2 cellular contexts compared by ENCODE assay signal in genomic region chr6:33441457-33441856, GRCh38.
TF ChIP-seq lines count a peak whose summit lies in the region.

No MANE protein-coding gene starts in this region.

TF ChIP-seq in SK-N-SH, 30 proteins besides CTCF, POLR2A, EP300 and RAD21 (continued from another document):
- no peak for TF ChIP-seq EZH2phosphoT487 (IDR thresholded peaks at IDR 0.05; ENCODE audit: borderline replicate concordance, low read depth)
- no peak for TF ChIP-seq RFX5 (IDR thresholded peaks at IDR 0.05; ENCODE audit: low read length)
- TF ChIP-seq YY1 (IDR thresholded peaks at IDR 0.05; ENCODE audit: low read depth): no peak
- no peak for TF ChIP-seq USF2 (IDR thresholded peaks at IDR 0.05; ENCODE audit: borderline replicate concordance, low read depth, low read length)

TF ChIP-seq in SK-N-SH treated with all-trans-retinoic acid at 6 μM for 48 hours, 23 proteins besides CTCF, POLR2A, EP300 and RAD21 (continued from another document):
- TF ChIP-seq, protein P1, sequence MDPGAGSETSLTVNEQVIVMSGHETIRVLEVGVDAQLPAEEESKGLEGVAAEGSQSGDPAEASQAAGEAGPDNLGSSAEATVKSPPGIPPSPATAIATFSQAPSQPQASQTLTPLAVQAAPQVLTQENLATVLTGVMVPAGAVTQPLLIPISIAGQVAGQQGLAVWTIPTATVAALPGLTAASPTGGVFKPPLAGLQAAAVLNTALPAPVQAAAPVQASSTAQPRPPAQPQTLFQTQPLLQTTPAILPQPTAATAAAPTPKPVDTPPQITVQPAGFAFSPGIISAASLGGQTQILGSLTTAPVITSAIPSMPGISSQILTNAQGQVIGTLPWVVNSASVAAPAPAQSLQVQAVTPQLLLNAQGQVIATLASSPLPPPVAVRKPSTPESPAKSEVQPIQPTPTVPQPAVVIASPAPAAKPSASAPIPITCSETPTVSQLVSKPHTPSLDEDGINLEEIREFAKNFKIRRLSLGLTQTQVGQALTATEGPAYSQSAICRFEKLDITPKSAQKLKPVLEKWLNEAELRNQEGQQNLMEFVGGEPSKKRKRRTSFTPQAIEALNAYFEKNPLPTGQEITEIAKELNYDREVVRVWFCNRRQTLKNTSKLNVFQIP (CRISPR knock-in tag; IDR thresholded peaks at IDR 0.05; ENCODE audit: borderline replicate concordance, low read depth): no peak
- no peak for TF ChIP-seq GLIS3 (CRISPR knock-in tag; IDR thresholded peaks at IDR 0.05)
- TF ChIP-seq ZC3H10 (CRISPR knock-in tag; IDR thresholded peaks at IDR 0.05): no peak
- no peak for TF ChIP-seq CSDC2 (CRISPR knock-in tag; IDR thresholded peaks at IDR 0.05)
- TF ChIP-seq OSR1 (CRISPR knock-in tag; IDR thresholded peaks at IDR 0.05): no peak
- TF ChIP-seq PPARA (CRISPR knock-in tag; IDR thresholded peaks at IDR 0.05; ENCODE audit: borderline replicate concordance): no peak
- TF ChIP-seq SNAI2 (CRISPR knock-in tag; IDR thresholded peaks at IDR 0.05): no peak
- TF ChIP-seq, protein P2, sequence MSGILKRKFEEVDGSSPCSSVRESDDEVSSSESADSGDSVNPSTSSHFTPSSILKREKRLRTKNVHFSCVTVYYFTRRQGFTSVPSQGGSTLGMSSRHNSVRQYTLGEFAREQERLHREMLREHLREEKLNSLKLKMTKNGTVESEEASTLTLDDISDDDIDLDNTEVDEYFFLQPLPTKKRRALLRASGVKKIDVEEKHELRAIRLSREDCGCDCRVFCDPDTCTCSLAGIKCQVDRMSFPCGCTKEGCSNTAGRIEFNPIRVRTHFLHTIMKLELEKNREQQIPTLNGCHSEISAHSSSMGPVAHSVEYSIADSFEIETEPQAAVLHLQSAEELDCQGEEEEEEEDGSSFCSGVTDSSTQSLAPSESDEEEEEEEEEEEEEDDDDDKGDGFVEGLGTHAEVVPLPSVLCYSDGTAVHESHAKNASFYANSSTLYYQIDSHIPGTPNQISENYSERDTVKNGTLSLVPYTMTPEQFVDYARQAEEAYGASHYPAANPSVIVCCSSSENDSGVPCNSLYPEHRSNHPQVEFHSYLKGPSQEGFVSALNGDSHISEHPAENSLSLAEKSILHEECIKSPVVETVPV (CRISPR knock-in tag; IDR thresholded peaks at IDR 0.05): no peak
- TF ChIP-seq ZNF8 (CRISPR knock-in tag; IDR thresholded peaks at IDR 0.05): no peak
- TF ChIP-seq PATZ1 (CRISPR knock-in tag; IDR thresholded peaks at IDR 0.05; ENCODE audit: borderline replicate concordance): no peak
- no peak for TF ChIP-seq ZFP30 (CRISPR knock-in tag; IDR thresholded peaks at IDR 0.05)
